ENCODE assay signal across 8 cellular contexts in the genomic region with DNA sequence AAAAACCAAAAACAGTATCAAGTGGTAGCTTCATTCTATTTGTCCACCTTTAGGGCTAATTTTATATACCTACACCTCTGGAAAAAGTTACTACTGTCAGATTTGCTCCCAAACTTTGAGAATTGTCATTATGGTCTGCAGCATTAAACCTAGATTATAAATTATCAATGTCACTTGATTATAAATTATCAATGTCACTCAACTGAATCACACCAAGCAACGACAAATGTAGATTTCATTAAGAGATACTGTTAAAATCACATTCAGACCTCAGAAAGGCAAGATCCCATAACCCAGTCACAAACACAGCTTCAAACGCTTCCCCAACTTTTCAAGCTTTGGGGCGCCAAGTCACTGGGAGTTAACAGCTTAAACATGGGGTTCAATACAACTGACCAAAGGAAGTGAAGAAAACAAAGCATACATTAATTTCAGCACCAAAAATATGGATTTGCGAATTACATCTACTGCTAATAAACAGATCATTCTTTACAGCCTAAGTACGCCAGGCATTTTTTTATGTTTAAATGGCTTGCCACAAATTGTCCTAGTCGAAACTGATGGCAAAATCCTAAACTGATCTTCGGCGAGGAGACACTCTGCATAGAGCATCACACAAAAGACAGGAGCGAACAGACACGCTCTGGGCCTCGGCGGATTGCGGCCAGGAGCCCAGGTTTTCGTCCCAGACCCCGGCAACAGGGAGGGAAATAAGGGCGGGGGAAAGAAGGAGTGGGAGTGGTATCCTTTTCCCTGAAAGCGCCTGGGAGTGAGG. TPM values are rescaled to one million over a fixed set of nuclear protein-coding genes. Genes with fewer than 3 reads are reported as not detected.
A peak's percentile ranks its signal among the peaks of the same experiment; 100 is the strongest.
DNase-seq lines count a peak whose midpoint lies in the region; ATAC-seq and TF ChIP-seq lines count a peak whose summit lies in the region.

No MANE protein-coding gene starts in this region.

- ATAC-seq in GM21717 (IDR thresholded peaks at IDR 0.05; ENCODE audit: unreplicated experiment) (peak; percentile 8), WTC11 (peak; percentile 4), psoas muscle (peak in 3 of 4 donors; percentile 4 to 28 (median 22)), GM18861 (IDR thresholded peaks at IDR 0.05; ENCODE audit: unreplicated experiment) (no peak), HG02610 (IDR thresholded peaks at IDR 0.05; ENCODE audit: unreplicated experiment) (no peak)

- peak overlapping the region; percentile 95 for H3K27ac ChIP-seq in AG04450 (ENCODE audit: low read depth, low read length)
- H3K27ac ChIP-seq in psoas muscle: peak overlapping the region; percentile 93

- H3K9me3 ChIP-seq in AG04450 (ENCODE audit: control insufficient read depth, insufficient read depth, low read length) (no peaks in the 10 kb centered on the region; the same call in 1 of the 2 replicates), psoas muscle (no peaks in the 10 kb centered on the region)

- WGBS in psoas muscle, 3 donors: 2 to 3% (median 3%) methylated on average over 15 to 17 of the region's 17 CpGs

- H3K4me3 ChIP-seq in AG04450 (ENCODE audit: low read depth, low read length): peak overlapping the region; percentile 92
- H3K4me3 ChIP-seq in psoas muscle: peak overlapping the region; percentile 75

- H3K4me3 Mint-ChIP-seq in WTC11: peak overlapping the region; percentile 86

- H3K27me3 ChIP-seq in AG04450 (ENCODE audit: control insufficient read depth, insufficient read depth, low read length) (no peaks in the 10 kb centered on the region), psoas muscle (ENCODE audit: insufficient read depth in 3 of 3, low read length in 2 of 3) (no peaks in the 10 kb centered on the region)

- peaks cover 3% of the 10 kb centered on the region; the same call in 1 of the 2 replicates for H3K36me3 Mint-ChIP-seq in WTC11

- peak overlapping the region; percentile 78 for H3K27ac Mint-ChIP-seq in WTC11

- POLR2A ChIA-PET in AG04450 (lab: Yijun Ruan, JAX): interaction anchor here (0.6 to 2.0 kb wide), 7 partner anchors 9 to 167 kb away, joined by 3 to 9 read pairs (median 6); no protein-coding TSS in a partner anchor
- POLR2A ChIA-PET in WTC11 (lab: Charles Lee): interaction anchor here (1.2 to 2.2 kb wide), 3 partner anchors 13 to 60 kb away, joined by 3 to 8 read pairs (median 4); partner anchors contain the start of gene RFWD3

- H3K4me1 ChIP-seq in psoas muscle: peaks cover 51% of the 10 kb centered on the region

- no peak for TF ChIP-seq CTCF in AG04450 (IDR thresholded peaks at IDR 0.05; ENCODE audit: low read depth, low read length)
- no peak for TF ChIP-seq CTCF in WTC11 (IDR thresholded peaks at IDR 0.05)
- TF ChIP-seq CTCF in psoas muscle (IDR thresholded peaks at IDR 0.05): no peak

- H3K36me3 ChIP-seq in psoas muscle (ENCODE audit: insufficient read depth in 1 of 2, low read depth in 1 of 2): no peaks in the 10 kb centered on the region

- H3K4me1 Mint-ChIP-seq in WTC11: peaks cover 50% of the 10 kb centered on the region

- CTCF ChIA-PET in AG04450 (lab: Charles Lee) (interaction anchor here (0.9 kb wide), 1 partner anchor 17 kb away, joined by 6 read pairs; no protein-coding TSS in a partner anchor), WTC11 (lab: Charles Lee) (interaction anchor here (0.6 to 1.0 kb wide), 2 partner anchors 61 to 97 kb away, joined by 6 read pairs; partner anchors contain the start of gene RFWD3)

- H3K9me3 Mint-ChIP-seq in WTC11: no peaks in the 10 kb centered on the region

- intact Hi-C loops in psoas muscle (cut with DNase I): loop anchor here in 1 of 2 donors (5.0 to 10.0 kb wide), 2 partner anchors 59 to 309 kb away; partner anchors contain the start of genes PSMD7 and RFWD3

- no peaks in the 10 kb centered on the region for H3K27me3 Mint-ChIP-seq in WTC11 (ENCODE audit: low read depth)

- DNase-seq in AG04450 (ENCODE audit: low read depth, low spot score) (no peak), WTC11 (ENCODE audit: low spot score) (no peak), globus pallidus (ENCODE audit: low spot score) (peak; percentile 43), psoas muscle (no peak), COR-L47 (lab: John Stamatoyannopoulos, UW) (no peak)

TF ChIP-seq in WTC11, 78 proteins besides CTCF, POLR2A, EP300 and RAD21:
- TF ChIP-seq TCF7 (CRISPR knock-in tag; IDR thresholded peaks at IDR 0.05; ENCODE audit: low read depth) (no peak), NFE2L1 (CRISPR knock-in tag; IDR thresholded peaks at IDR 0.05) (peak; percentile 25; the same call in 1 of the 2 replicates)

RNA-seq across cellular contexts. Expression of gene GLG1, which starts 1.0 kb away (rescaled TPM):
- polyA plus RNA-seq in AG04450 (2011; rRNA removed) (188 and 191 TPM in 2 replicates), psoas muscle (10 to 100 TPM; 19.7 to 57.6 (median 24.6) TPM)
- polyA minus RNA-seq in AG04450 (2011; rRNA and poly(A)+ RNA removed): 199 and 205 TPM in 2 replicates
- total RNA-seq in WTC11 (2021) (156 to 179 TPM (median 171 TPM) in 3 replicates), psoas muscle (100 to 1,000 TPM in 1 of 4 donors, 10 to 100 TPM in 3; 60.1 to 107 (median 76.5) TPM)

Comparison
In these comparisons a context has a peak if more than half of its experiments do, and no peak if none do; other contexts are left out.
1. ATAC-seq: peak in GM21717 (single experiment), WTC11 (single experiment) and psoas muscle (3 of 4); none in GM18861 (single experiment) and HG02610 (single experiment).